ENCODE assay signal across 12 cellular contexts in genomic region chr22:30919973-30920372, GRCh38. TPM values are rescaled to one million over a fixed set of nuclear protein-coding genes. Genes with fewer than 3 reads are reported as not detected.
DNase-seq lines count a peak whose midpoint lies in the region; ATAC-seq, FAIRE-seq and TF ChIP-seq lines count a peak whose summit lies in the region.
"Had no signal": no experiment of that assay in that cellular context is flagged by ENCODE, and none has a peak within 500 bp of the region (broad histone marks: within the 10 kb centered on the region; RNA-seq: fewer than 3 reads in every experiment).

No MANE protein-coding gene starts in this region.

- H3K9me3 Mint-ChIP-seq in Caco-2 (ENCODE audit: unreplicated experiment) (peaks cover 10% of the 10 kb centered on the region), WTC11 (peaks cover 14% of the 10 kb centered on the region), memory B cell (peaks cover 3% of the 10 kb centered on the region)

- TF ChIP-seq POLR2A in A549 (IDR thresholded peaks at IDR 0.05; ENCODE audit: low read length) = no peak

- TF ChIP-seq EP300 in A549 (IDR thresholded peaks at IDR 0.05) = no peak

- H3K27ac Mint-ChIP-seq in Caco-2 (ENCODE audit: unreplicated experiment) (no peak overlapping the region), WTC11 (no peak overlapping the region), memory B cell (peak overlapping the region; percentile 21)

- H3K4me3 ChIP-seq in A549 = no peak overlapping the region
- no peak overlapping the region for H3K4me3 ChIP-seq in Caco-2 (ENCODE audit: low read depth, low read length)
- no peak overlapping the region for H3K4me3 ChIP-seq in brain microvascular endothelial cell (ENCODE audit: low read depth, low read length)

- TF ChIP-seq CTCF in A549 (IDR thresholded peaks at IDR 0.05) (no peak), Caco-2 (IDR thresholded peaks at IDR 0.05; ENCODE audit: insufficient read depth in 1 of 2, low read depth in 1 of 2, low read length in 1 of 2, severe bottlenecking in 1 of 2, unreplicated experiment in 1 of 2) (no peak), WTC11 (IDR thresholded peaks at IDR 0.05) (no peak), brain microvascular endothelial cell (IDR thresholded peaks at IDR 0.05; ENCODE audit: low read depth, low read length, missing control alignments) (no peak)

- POLR2A ChIA-PET in A549 (lab: Yijun Ruan, JAX) = interaction anchor here (0.6 kb wide), 1 partner anchor 155 kb away, joined by 3 read pairs; no protein-coding TSS in a partner anchor
- POLR2A ChIA-PET in Caco-2 (lab: Charles Lee) = interaction anchor here (0.6 kb wide), 1 partner anchor 15 kb away, joined by 4 read pairs; no protein-coding TSS in a partner anchor
- POLR2A ChIA-PET in WTC11 (lab: Charles Lee) = no interaction called here

- H3K4me1 Mint-ChIP-seq in Caco-2 (ENCODE audit: low read depth, unreplicated experiment) = peaks cover 5% of the 10 kb centered on the region
- peaks cover 4% of the 10 kb centered on the region; the same call in 1 of the 2 replicates for H3K4me1 Mint-ChIP-seq in WTC11
- peaks cover 10% of the 10 kb centered on the region for H3K4me1 Mint-ChIP-seq in memory B cell

- 71% methylated on average over 7 of the region's 7 CpGs for WGBS in A549 (ENCODE audit: missing lambda C conversion rate)

- intact Hi-C loops in Caco-2 (cut with micrococcal nuclease; ENCODE audit: unreplicated experiment) = loop anchor here (1.0 to 5.0 kb wide), 3 partner anchors 157 to 285 kb away; partner anchors contain the start of gene SLC35E4

- H3K4me1 ChIP-seq in A549 = peaks cover 14% of the 10 kb centered on the region; the same call in 1 of the 3 replicates
- H3K4me1 ChIP-seq in Caco-2 = no peaks in the 10 kb centered on the region
- H3K4me1 ChIP-seq: BE2C had no signal

- FAIRE-seq in A549 (lab: Jason Lieb, UNC) = no peak
- FAIRE-seq in frontal cortex (lab: Jason Lieb, UNC) = no peak
- FAIRE-seq: H54 had no signal

- TF ChIP-seq RAD21 in A549 (conservative IDR thresholded peaks at IDR 0.05 in 1 of 2, IDR thresholded peaks at IDR 0.05 in 1 of 2) = no peak

- H3K27ac ChIP-seq in A549 (peak overlapping the region; percentile 58 to 75; a peak in 4 of 6 replicates), brain microvascular endothelial cell (no peak overlapping the region)
- H3K27ac ChIP-seq: KMS-11 had no signal

- ATAC-seq in A549 (no peak; a peak in 1 of 6 replicates), WTC11 (no peak), memory B cell (ENCODE audit: low read depth) (no peak)

- H3K4me2 ChIP-seq in A549 = no peak overlapping the region

- BruUV-seq in Caco-2 (replicated peaks; lab: Mats Ljungman, UMichigan) = no TSS peak

- H3K9me3 ChIP-seq in A549 (peaks cover 4% of the 10 kb centered on the region; the same call in 2 of the 3 replicates), Caco-2 (peaks cover 8% of the 10 kb centered on the region; the same call in 1 of the 2 replicates)
- H3K9me3 ChIP-seq: BE2C had no signal

- H3K36me3 Mint-ChIP-seq in Caco-2 (ENCODE audit: insufficient read depth, unreplicated experiment) = peaks cover 29% of the 10 kb centered on the region
- H3K36me3 Mint-ChIP-seq in WTC11 = peaks cover 27% of the 10 kb centered on the region
- peaks cover 8% of the 10 kb centered on the region for H3K36me3 Mint-ChIP-seq in memory B cell

- in situ Hi-C loops in brain microvascular endothelial cell (cut with HindIII; ENCODE audit: low pct_ligation_motif_present, low sequenced_read_pairs) = no loop called here

- DNase-seq in A549 (ENCODE audit: low read depth in 1 of 2, low spot score in 1 of 2) = no peak
- DNase-seq in Caco-2 = no peak
- no peak for DNase-seq in WTC11 (ENCODE audit: low spot score)
- no peak for DNase-seq in memory B cell (ENCODE audit: low spot score in 2 of 2)
- no peak for DNase-seq in brain microvascular endothelial cell
- DNase-seq in SKM-1 (lab: John Stamatoyannopoulos, UW; ENCODE audit: unreplicated experiment) = no peak
- DNase-seq in frontal cortex (ENCODE audit: low spot score in 2 of 2) = no peak
- DNase-seq in NCI-H187 treated with DMSO at 0.1 percent for 48 hours (lab: John Stamatoyannopoulos, UW) = no peak

- H3K4me3 Mint-ChIP-seq in Caco-2 (ENCODE audit: unreplicated experiment) (peak overlapping the region; percentile 60), WTC11 (no peak overlapping the region), memory B cell (no peak overlapping the region)

- no peaks in the 10 kb centered on the region for H3K27me3 Mint-ChIP-seq in Caco-2 (ENCODE audit: insufficient read depth, unreplicated experiment)
- H3K27me3 Mint-ChIP-seq in WTC11 (ENCODE audit: low read depth) = peaks cover 2% of the 10 kb centered on the region; the same call in 1 of the 2 replicates
- H3K27me3 Mint-ChIP-seq in memory B cell = no peaks in the 10 kb centered on the region
- H3K27me3 Mint-ChIP-seq: CD8-positive, alpha-beta memory T cell had no signal

- no peaks in the 10 kb centered on the region for H3K27me3 ChIP-seq in Caco-2 (replicated peaks; ENCODE audit: control insufficient read depth, insufficient read depth, low read length)
- no peaks in the 10 kb centered on the region for H3K27me3 ChIP-seq in brain microvascular endothelial cell (replicated peaks)

- H3K36me3 ChIP-seq in Caco-2 (ENCODE audit: control insufficient read depth, insufficient read depth, low read length) (no peaks in the 10 kb centered on the region), brain microvascular endothelial cell (replicated peaks) (no peaks in the 10 kb centered on the region)

- CTCF ChIA-PET in A549 (lab: Yijun Ruan, JAX) (interaction anchor here (0.6 to 9.6 kb wide), 38 partner anchors 10 to 408 kb away, joined by 3 to 138 read pairs (median 5); partner anchors contain the start of genes MORC2 and TUG1), Caco-2 (lab: Charles Lee) (interaction anchor here (0.6 to 1.6 kb wide), 7 partner anchors 10 to 313 kb away, joined by 3 to 9 read pairs (median 4); partner anchors contain the start of genes SLC35E4 and TCN2), WTC11 (lab: Charles Lee) (interaction anchor here (0.7 to 1.2 kb wide), 4 partner anchors 25 to 157 kb away, joined by 3 to 4 read pairs (median 4); no protein-coding TSS in a partner anchor)

TF ChIP-seq in A549, 52 proteins besides CTCF, POLR2A, EP300 and RAD21 (continues in another document):
- no peak for TF ChIP-seq MAFK (IDR thresholded peaks at IDR 0.05; ENCODE audit: partially characterized antibody)
- no peak for TF ChIP-seq TP53 (CRISPR knock-in tag; IDR thresholded peaks at IDR 0.05)
- no peak for TF ChIP-seq HOXB5 (CRISPR knock-in tag; IDR thresholded peaks at IDR 0.05)
- TF ChIP-seq NPAS2 (CRISPR knock-in tag; IDR thresholded peaks at IDR 0.05; ENCODE audit: borderline replicate concordance) = no peak
- no peak for TF ChIP-seq HES2 (IDR thresholded peaks at IDR 0.05)
- TF ChIP-seq KDM5A (IDR thresholded peaks at IDR 0.05) = no peak
- TF ChIP-seq FOSL2 (IDR thresholded peaks at IDR 0.05) = no peak
- no peak for TF ChIP-seq FOSL2 (CRISPR knock-in tag; IDR thresholded peaks at IDR 0.05)
- TF ChIP-seq GATA3 (IDR thresholded peaks at IDR 0.05; ENCODE audit: borderline replicate concordance) = no peak

TF ChIP-seq in WTC11, 78 proteins besides CTCF, POLR2A, EP300 and RAD21:
- no peak for TF ChIP-seq SMAD3 (CRISPR knock-in tag; IDR thresholded peaks at IDR 0.05; ENCODE audit: borderline replicate concordance)
- TF ChIP-seq ZNF121 (CRISPR knock-in tag; IDR thresholded peaks at IDR 0.05) = peak; percentile 70; the same call in 1 of the 2 replicates

RNA-seq across cellular contexts. Expression of gene MORC2, which starts 48.6 kb away (rescaled TPM):
- polyA plus RNA-seq in A549 (2011; rRNA removed) (16.0 and 28.1 TPM in 2 replicates), A549 (2017; fragmentation: RNase III; extraction: RNeasy Plus Mini Kit Qiagen cat#74134 plus additional on column Dnase treatment) (14.8 to 18.0 TPM (median 16.6 TPM) in 3 replicates)
- polyA plus RNA-seq in A549 (2012; cell fraction: cytosol; rRNA removed) = 7.2 and 7.9 TPM in 2 replicates
- polyA plus RNA-seq in A549 (2012; cell fraction: nucleus; rRNA removed) = 15.2 and 19.3 TPM in 2 replicates
- polyA minus RNA-seq in A549 (2011; rRNA and poly(A)+ RNA removed) = 34.1 and 35.4 TPM in 2 replicates
- total RNA-seq in Caco-2 (2022) (44.9 and 49.9 TPM in 2 replicates), WTC11 (2021) (49.6 to 62.3 TPM (median 54.3 TPM) in 3 replicates), frontal cortex (26.1 TPM)

RNA-seq across cellular contexts. Expression of gene TUG1, which starts 49.1 kb away (rescaled TPM):
- 104 and 120 TPM in 2 replicates for polyA plus RNA-seq in A549 (2011; rRNA removed)
- polyA plus RNA-seq in A549 (2012; cell fraction: cytosol; rRNA removed) = 21.6 and 23.3 TPM in 2 replicates
- polyA plus RNA-seq in A549 (2012; cell fraction: nucleus; rRNA removed) = 33.7 and 46.6 TPM in 2 replicates
- 29.9 to 33.5 TPM (median 32.1 TPM) in 3 replicates for polyA plus RNA-seq in A549 (2017; fragmentation: RNase III; extraction: RNeasy Plus Mini Kit Qiagen cat#74134 plus additional on column Dnase treatment)
- 32.3 and 34.6 TPM in 2 replicates for polyA minus RNA-seq in A549 (2011; rRNA and poly(A)+ RNA removed)
- total RNA-seq in Caco-2 (2022) = 99.1 and 103 TPM in 2 replicates
- total RNA-seq in WTC11 (2021) = 94.8 to 105 TPM (median 96.2 TPM) in 3 replicates
- 55.8 TPM for total RNA-seq in frontal cortex
